Comparison of ENCODE assay signal across 1 cellular context in the genomic region with DNA sequence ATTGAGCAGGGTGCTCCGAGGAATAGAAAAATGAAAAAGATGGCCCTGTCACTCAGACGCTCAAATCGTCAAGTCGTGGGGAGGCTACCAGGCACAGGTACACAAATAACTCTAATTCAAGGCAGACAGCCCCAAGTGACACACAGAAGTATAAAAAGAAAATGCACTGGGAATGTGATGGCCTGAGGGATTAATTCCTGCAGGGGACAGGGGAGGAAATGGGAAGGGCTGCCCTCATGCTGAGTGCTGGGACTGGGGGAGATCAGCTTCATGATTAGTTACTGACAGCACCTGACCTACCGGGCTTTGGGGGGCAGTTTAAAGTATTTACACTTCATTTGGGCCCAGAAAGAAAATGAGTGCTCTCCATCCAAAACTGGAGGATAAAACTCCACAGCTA.
TF ChIP-seq lines count a peak whose summit lies in the region.

No MANE protein-coding gene starts in this region.

TF ChIP-seq in H1, 55 proteins besides CTCF, POLR2A, EP300 and RAD21 (continued from another document):
- TF ChIP-seq SIRT6 (IDR thresholded peaks at IDR 0.05; ENCODE audit: low read length) (no peak), SRF (IDR thresholded peaks at IDR 0.05; ENCODE audit: low read depth, low read length) (no peak)
